In the genomic region with DNA sequence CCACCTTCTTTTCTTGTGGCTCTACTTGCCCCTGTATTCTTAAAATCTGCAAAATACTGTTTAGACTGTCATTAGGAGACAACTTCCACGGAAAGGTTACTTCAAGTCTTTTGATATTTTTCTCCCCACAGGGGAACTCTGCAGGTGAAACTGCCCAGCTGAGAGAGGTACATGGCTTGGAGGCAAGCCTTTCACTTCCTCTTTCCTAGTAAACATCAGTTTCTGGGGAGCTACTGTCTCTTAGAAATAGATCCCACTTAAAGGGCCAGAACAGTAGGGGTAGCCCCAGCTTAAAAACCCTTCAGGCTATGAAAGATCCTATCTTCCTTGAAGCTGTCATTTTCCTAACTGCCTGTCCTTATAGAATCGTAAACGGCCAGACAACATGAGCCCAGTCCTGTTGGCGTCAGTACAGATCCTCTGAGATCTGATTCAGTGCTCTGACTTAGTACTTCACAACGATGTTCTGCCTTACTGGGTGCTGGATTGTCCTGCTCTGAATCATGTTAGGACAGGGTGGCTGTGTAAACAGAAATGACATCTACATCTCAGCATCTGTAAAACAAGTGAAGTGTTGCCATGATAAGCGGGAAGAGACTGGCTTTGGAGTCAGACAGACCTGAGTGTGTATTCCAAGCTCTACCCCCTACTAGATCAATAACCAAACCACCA, we compare ENCODE assay signal across 11 cellular contexts.
DNase-seq lines count a peak whose midpoint lies in the region; ATAC-seq and TF ChIP-seq lines count a peak whose summit lies in the region.
"Had no signal": no experiment of that assay in that cellular context is flagged by ENCODE, and none has a peak within 500 bp of the region (broad histone marks: within the 10 kb centered on the region; RNA-seq: fewer than 3 reads in every experiment).

No MANE protein-coding gene starts in this region.

- H3K4me1 Mint-ChIP-seq in activated CD8-positive, alpha-beta T cell treated with anti-CD3 and anti-CD28 coated beads for 36 hours (ENCODE audit: low read depth), result no peaks in the 10 kb centered on the region

- intact Hi-C loops in OCI-LY7 (cut with micrococcal nuclease; ENCODE audit: unreplicated experiment), result no loop called here
- intact Hi-C loops in activated CD8-positive, alpha-beta T cell treated with anti-CD3 and anti-CD28 coated beads for 36 hours (cut with micrococcal nuclease), result no loop called here
- intact Hi-C loops in left cardiac atrium (cut with DNase I), result no loop called here

- H3K4me3 Mint-ChIP-seq in activated CD8-positive, alpha-beta T cell treated with anti-CD3 and anti-CD28 coated beads for 36 hours, result no peak overlapping the region

- no peaks in the 10 kb centered on the region for H3K36me3 ChIP-seq in DOHH2 (ENCODE audit: control insufficient read depth, low read length)
- no peaks in the 10 kb centered on the region for H3K36me3 ChIP-seq in OCI-LY7 (ENCODE audit: insufficient read depth, low read length)

- peak; percentile 76 for DNase-seq in OCI-LY7 (ENCODE audit: low spot score)
- no peak for DNase-seq in NCI-H510A treated with DMSO at 0.1 percent for 48 hours (lab: John Stamatoyannopoulos, UW)
- DNase-seq in activated CD8-positive, alpha-beta T cell treated with anti-CD3 and anti-CD28 coated beads for 36 hours, result no peak
- no peak for DNase-seq in left cardiac atrium
- DNase-seq: activated CD4-positive, CD25-positive, alpha-beta regulatory T cell treated with anti-CD3 and anti-CD28 coated beads, Interleukin-2, amount 50 U/mL, for 72 hours; hippocampal formation; occipital lobe had no signal

- POLR2A ChIA-PET in OCI-LY7 (lab: Charles Lee), result interaction anchor here (0.6 kb wide), 1 partner anchor 165 kb away, joined by 7 read pairs; no protein-coding TSS in a partner anchor
- POLR2A ChIA-PET in activated CD8-positive, alpha-beta T cell treated with anti-CD3 and anti-CD28 coated beads for 36 hours (lab: Charles Lee), result no interaction called here

- TF ChIP-seq CTCF in DOHH2 (IDR thresholded peaks at IDR 0.05; ENCODE audit: low read depth, low read length, poor library complexity, severe bottlenecking) (no peak), OCI-LY7 (conservative IDR thresholded peaks at IDR 0.05; ENCODE audit: low read length) (no peak)
- no peak for TF ChIP-seq CTCF in activated CD8-positive, alpha-beta T cell treated with anti-CD3 and anti-CD28 coated beads for 36 hours (IDR thresholded peaks at IDR 0.05)

- H3K9me3 ChIP-seq in DOHH2 (ENCODE audit: control insufficient read depth, insufficient read depth, low read length), result no peaks in the 10 kb centered on the region
- no peaks in the 10 kb centered on the region for H3K9me3 ChIP-seq in OCI-LY7 (ENCODE audit: low read length)

- no TSS peak for BruUV-seq in OCI-LY7 (replicated peaks; lab: Mats Ljungman, UMichigan)

- H3F3A ChIP-seq in DOHH2 (ENCODE audit: control insufficient read depth, insufficient read depth), result no peaks in the 10 kb centered on the region

- H3K9me2 ChIP-seq in DOHH2 (replicated peaks; ENCODE audit: control insufficient read depth, low read length) (no peaks in the 10 kb centered on the region), OCI-LY7 (ENCODE audit: insufficient read depth, low read length) (no peaks in the 10 kb centered on the region)

- H4K20me1 ChIP-seq in DOHH2 (ENCODE audit: control insufficient read depth, insufficient read depth, low read depth, low read length), result no peaks in the 10 kb centered on the region
- no peaks in the 10 kb centered on the region for H4K20me1 ChIP-seq in OCI-LY7 (ENCODE audit: insufficient read depth, low read length)

- peak; percentile 98 for ATAC-seq in GM19397 (IDR thresholded peaks at IDR 0.05; ENCODE audit: unreplicated experiment)
- peak; percentile 96 for ATAC-seq in HG03025 (IDR thresholded peaks at IDR 0.05; ENCODE audit: low FRiP score, unreplicated experiment)
- ATAC-seq in activated CD8-positive, alpha-beta T cell treated with anti-CD3 and anti-CD28 coated beads for 36 hours, result no peak
- ATAC-seq in activated CD4-positive, CD25-positive, alpha-beta regulatory T cell treated with anti-CD3 and anti-CD28 coated beads, Interleukin-2, amount 50 U/mL, for 24 hours, result no peak
- ATAC-seq in left cardiac atrium, result no peak

- H3K27ac ChIP-seq in DOHH2 (ENCODE audit: low read depth, low read length) (no peak overlapping the region), OCI-LY7 (ENCODE audit: low read depth, low read length, poor library complexity, severe bottlenecking) (peak overlapping the region; percentile 50)

- no peak overlapping the region for H3K27ac Mint-ChIP-seq in activated CD8-positive, alpha-beta T cell treated with anti-CD3 and anti-CD28 coated beads for 36 hours

- 0 out of 2 replicates have a peak overlapping the region, but pooled peaks have one; percentile 15 for H3K4me3 ChIP-seq in DOHH2 (ENCODE audit: low read length)
- H3K4me3 ChIP-seq in OCI-LY7 (ENCODE audit: low read depth, low read length, poor library complexity, severe bottlenecking), result peak overlapping the region; percentile 28

- H3K36me3 Mint-ChIP-seq in activated CD8-positive, alpha-beta T cell treated with anti-CD3 and anti-CD28 coated beads for 36 hours (ENCODE audit: low read depth), result peaks cover under 1% of the 10 kb centered on the region

- peaks cover 16% of the 10 kb centered on the region for H3K4me1 ChIP-seq in DOHH2 (ENCODE audit: control insufficient read depth, low read length)
- H3K4me1 ChIP-seq in OCI-LY7 (ENCODE audit: insufficient read depth, low read length, poor library complexity, severe bottlenecking), result peaks cover 23% of the 10 kb centered on the region

- CTCF ChIA-PET in OCI-LY7 (lab: Charles Lee; ENCODE audit: unreplicated experiment), result no interaction called here
- CTCF ChIA-PET in activated CD8-positive, alpha-beta T cell treated with anti-CD3 and anti-CD28 coated beads for 36 hours (lab: Charles Lee), result no interaction called here

- H3K79me2 ChIP-seq in DOHH2 (ENCODE audit: control insufficient read depth, low read length), result no peaks in the 10 kb centered on the region
- no peaks in the 10 kb centered on the region for H3K79me2 ChIP-seq in OCI-LY7 (ENCODE audit: insufficient read depth, low read depth, low read length)

- H3K9me3 Mint-ChIP-seq in activated CD8-positive, alpha-beta T cell treated with anti-CD3 and anti-CD28 coated beads for 36 hours, result peaks cover under 1% of the 10 kb centered on the region

- no peaks in the 10 kb centered on the region for H3K27me3 ChIP-seq in DOHH2 (ENCODE audit: control insufficient read depth, low read length)

- H3K4me2 ChIP-seq in DOHH2 (ENCODE audit: low read length) (peak overlapping the region; percentile 49), OCI-LY7 (ENCODE audit: low read length) (peak overlapping the region; percentile 65)

- H3K27me3 Mint-ChIP-seq in activated CD8-positive, alpha-beta T cell treated with anti-CD3 and anti-CD28 coated beads for 36 hours, result peaks cover 3% of the 10 kb centered on the region

- H2AFZ ChIP-seq in OCI-LY7 (ENCODE audit: low read length), result peak overlapping the region; percentile 94

Comparison
In these comparisons a context has a peak if more than half of its experiments do, and no peak if none do; other contexts are left out.
1. ATAC-seq: peak in GM19397 (single experiment) and HG03025 (single experiment); none in activated CD8-positive, alpha-beta T cell treated with anti-CD3 and anti-CD28 coated beads for 36 hours (single experiment), activated CD4-positive, CD25-positive, alpha-beta regulatory T cell treated with anti-CD3 and anti-CD28 coated beads, Interleukin-2, amount 50 U/mL, for 24 hours (0 of 2) and left cardiac atrium (0 of 2).